Comparison of ENCODE assay signal across 8 cellular contexts in genomic region chr17:3732171-3732570, GRCh38. TPM values are rescaled to one million over a fixed set of nuclear protein-coding genes. Genes with fewer than 3 reads are reported as not detected.
A peak's percentile ranks its signal among the peaks of the same experiment; 100 is the strongest.
DNase-seq lines count a peak whose midpoint lies in the region; ATAC-seq and TF ChIP-seq lines count a peak whose summit lies in the region.
"Had no signal": no experiment of that assay in that cellular context is flagged by ENCODE, and none has a peak within 500 bp of the region (broad histone marks: within the 10 kb centered on the region; RNA-seq: fewer than 3 reads in every experiment).

No MANE protein-coding gene starts in this region.

- H3K27ac ChIP-seq in testis (no peak overlapping the region), trophoblast cell (ENCODE audit: low read depth, low read length) (no peak overlapping the region), A673 (ENCODE audit: low read depth, low read length, poor library complexity, severe bottlenecking) (no peak overlapping the region)
- H3K27ac ChIP-seq: epithelial cell of prostate had no signal

- ATAC-seq in GM18907 (IDR thresholded peaks at IDR 0.05; ENCODE audit: unreplicated experiment) (peak; percentile 55), HG03460 (IDR thresholded peaks at IDR 0.05; ENCODE audit: unreplicated experiment) (peak; percentile 83), esophagus mucosa (peak; percentile 36)

- no peak overlapping the region for H3K4me2 ChIP-seq in trophoblast cell (ENCODE audit: low read length)

- intact Hi-C loops in testis (cut with DNase I; ENCODE audit: low total_unique reads), result no loop called here
- intact Hi-C loops in A673 (cut with micrococcal nuclease; ENCODE audit: unreplicated experiment), result loop anchor here (10.0 kb wide), 1 partner anchor 183 kb away; the partner anchor contains the start of gene P2RX1

- H2BK12ac ChIP-seq in trophoblast cell (ENCODE audit: low read length), result no peak overlapping the region

- H3K27me3 ChIP-seq in testis (no peaks in the 10 kb centered on the region), trophoblast cell (ENCODE audit: insufficient read depth, low read length) (no peaks in the 10 kb centered on the region), A673 (replicated peaks; ENCODE audit: insufficient read depth, low read depth, low read length, poor library complexity) (no peaks in the 10 kb centered on the region)

- no TSS peak for BruUV-seq in A673 (replicated peaks; lab: Mats Ljungman, UMichigan)

- peaks cover 3% of the 10 kb centered on the region for H3K79me1 ChIP-seq in trophoblast cell (ENCODE audit: low read length)

- H3K4me3 ChIP-seq in testis (no peak overlapping the region), trophoblast cell (ENCODE audit: low read depth, low read length) (no peak overlapping the region), A673 (ENCODE audit: low read depth, low read length, poor library complexity, severe bottlenecking) (no peak overlapping the region)

- H3K4ac ChIP-seq in trophoblast cell (ENCODE audit: low read depth, low read length), result no peak overlapping the region

- POLR2A ChIA-PET in A673 (lab: Charles Lee; ENCODE audit: low non-redundant PET), result no interaction called here

- H2BK5ac ChIP-seq in trophoblast cell (ENCODE audit: low read depth, low read length, poor library complexity), result no peak overlapping the region

- H2AK5ac ChIP-seq in trophoblast cell (ENCODE audit: low read length), result no peak overlapping the region

- H4K12ac ChIP-seq in trophoblast cell (ENCODE audit: low read depth, low read length), result no peak overlapping the region

- peak; percentile 41 for DNase-seq in testis
- DNase-seq in NCI-H1105 (lab: John Stamatoyannopoulos, UW), result no peak
- DNase-seq in trophoblast cell, result no peak
- no peak for DNase-seq in A673 (ENCODE audit: low spot score)

- no peaks in the 10 kb centered on the region for H3K79me2 ChIP-seq in trophoblast cell (ENCODE audit: control insufficient read depth, insufficient read depth, low read length, poor library complexity)

- CTCF ChIA-PET in A673 (lab: Charles Lee), result no interaction called here

- no peak overlapping the region for H3K9ac ChIP-seq in trophoblast cell (ENCODE audit: low read length)

- no peak overlapping the region for H2BK120ac ChIP-seq in trophoblast cell (ENCODE audit: insufficient read depth, low read length, poor library complexity)

- H3K9me3 ChIP-seq in testis (no peaks in the 10 kb centered on the region), trophoblast cell (ENCODE audit: insufficient read depth, low read depth, low read length) (no peaks in the 10 kb centered on the region), A673 (ENCODE audit: low read depth, low read length, poor library complexity, severe bottlenecking) (no peaks in the 10 kb centered on the region)

- H3K4me1 ChIP-seq in testis (peaks cover 8% of the 10 kb centered on the region), trophoblast cell (ENCODE audit: control insufficient read depth in 1 of 2, insufficient read depth in 2 of 2, low read length in 2 of 2) (peaks cover 6% of the 10 kb centered on the region in 2 experiments), A673 (ENCODE audit: insufficient read depth, low read length, poor library complexity, severe bottlenecking) (no peaks in the 10 kb centered on the region)

- TF ChIP-seq CTCF in testis (IDR thresholded peaks at IDR 0.05) (no peak), A673 (conservative IDR thresholded peaks at IDR 0.05; ENCODE audit: low read depth, low read length) (no peak)

- H4K91ac ChIP-seq in trophoblast cell (ENCODE audit: low read depth, low read length), result no peak overlapping the region

- H3K36me3 ChIP-seq in testis (ENCODE audit: low read depth, missing control alignments), result no peaks in the 10 kb centered on the region
- H3K36me3 ChIP-seq in trophoblast cell (ENCODE audit: control insufficient read depth in 1 of 2, insufficient read depth in 2 of 2, low read length in 2 of 2), result peaks cover 3 to 7% of the 10 kb centered on the region in 2 experiments
- peaks cover 13% of the 10 kb centered on the region for H3K36me3 ChIP-seq in A673 (ENCODE audit: insufficient read depth, low read length, poor library complexity, severe bottlenecking)

- H3K18ac ChIP-seq in trophoblast cell (ENCODE audit: low read length), result no peak overlapping the region

- no peak overlapping the region for H2AFZ ChIP-seq in trophoblast cell (ENCODE audit: insufficient read depth, low read length, poor library complexity)

- no peak overlapping the region for H3K14ac ChIP-seq in trophoblast cell (ENCODE audit: low read length)

- no peak overlapping the region for H3K23ac ChIP-seq in trophoblast cell (ENCODE audit: low read length)

- WGBS in testis, 2 donors, result 38 to 44% methylated on average over 10 of the region's 10 CpGs
- no CpG with 5 or more reads among the region's 10 CpGs for WGBS in trophoblast cell (ENCODE audit: extremely low coverage, insufficient coverage, insufficient read length)

- no peak for TF ChIP-seq POLR2A in testis (IDR thresholded peaks at IDR 0.05)

- H4K8ac ChIP-seq in trophoblast cell (ENCODE audit: low read depth, low read length), result no peak overlapping the region

RNA-seq across cellular contexts. Expression of gene HASPIN, which starts 8.5 kb away (rescaled TPM):
- total RNA-seq in esophagus mucosa, result 3.4 TPM
- 10 to 100 TPM; 14.9 to 16.7 TPM for total RNA-seq in testis
- polyA plus RNA-seq in testis (ENCODE audit: insufficient read depth, low read depth, low replicate concordance), result 20.5 TPM
- 10.1 and 10.2 TPM in 2 replicates for polyA plus RNA-seq in trophoblast cell (2013)
- total RNA-seq in A673 (2021), result 30.1 and 31.4 TPM in 2 replicates

RNA-seq across cellular contexts. Expression of gene P2RX5, which starts 36.2 kb away (rescaled TPM):
- total RNA-seq in esophagus mucosa, result 0.72 TPM
- total RNA-seq in testis, result 1 to 10 TPM; 2.0 to 3.0 TPM
- 3.7 TPM for polyA plus RNA-seq in testis (ENCODE audit: insufficient read depth, low read depth, low replicate concordance)
- polyA plus RNA-seq in trophoblast cell (2013), result 0.18 and 0.27 TPM in 2 replicates
- 0.45 and 1.4 TPM in 2 replicates for total RNA-seq in A673 (2021)
